13 cellular contexts compared by ENCODE assay signal in the genomic region with DNA sequence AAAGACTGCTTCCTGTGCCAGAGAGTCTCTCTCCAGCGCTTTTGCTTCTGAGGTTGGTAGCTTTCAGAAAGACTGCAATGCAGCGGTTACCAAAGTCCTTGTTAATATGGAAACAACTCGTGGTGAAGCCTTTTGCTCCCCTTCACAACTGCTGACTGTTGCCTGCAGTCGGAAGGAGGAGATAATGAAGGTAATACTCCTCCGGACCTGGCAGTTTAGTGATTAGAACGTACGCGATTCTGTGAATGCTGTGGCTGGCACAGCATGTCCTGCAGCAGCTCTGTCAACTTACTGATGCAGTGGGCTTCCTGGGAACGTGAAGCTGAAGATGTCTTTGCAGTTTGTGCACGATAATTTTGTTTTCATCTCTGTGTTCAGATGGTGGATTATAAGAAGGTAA. TPM values are rescaled to one million over a fixed set of nuclear protein-coding genes. Genes with fewer than 3 reads are reported as not detected.
A peak's percentile ranks its signal among the peaks of the same experiment; 100 is the strongest.
DNase-seq lines count a peak whose midpoint lies in the region; ATAC-seq and TF ChIP-seq lines count a peak whose summit lies in the region.
"Had no signal": no experiment of that assay in that cellular context is flagged by ENCODE, and none has a peak within 500 bp of the region (broad histone marks: within the 10 kb centered on the region; RNA-seq: fewer than 3 reads in every experiment).

No MANE protein-coding gene starts in this region.

- peaks cover 77% of the 10 kb centered on the region for H3K4me1 Mint-ChIP-seq in activated CD8-positive, alpha-beta memory T cell treated with anti-CD3 and anti-CD28 coated beads, Interleukin-2, amount 10 ng/mL, durations not matched to agents 7 days and 5 days
- peaks cover 71% of the 10 kb centered on the region for H3K4me1 Mint-ChIP-seq in glutamatergic neuron (ENCODE audit: low read depth, unreplicated experiment)
- H3K4me1 Mint-ChIP-seq in stimulated activated naive B cell treated with anti-CD40 and anti-IgM and Interleukin-4, amounts not matched to agents 10 μg/mL and 1 μg/mL and 100 μg/mL, for 72 hours: peaks cover 48 to 77% of the 10 kb centered on the region in 2 donors
- peaks cover 18% of the 10 kb centered on the region for H3K4me1 Mint-ChIP-seq in T-helper 2 cell treated with Interferon-gamma antibody and Interleukin-4, amounts not matched to agents 5 μg/mL and 100 μg/mL, for 36 hours (ENCODE audit: low read depth)
- H3K4me1 Mint-ChIP-seq in stimulated activated effector memory CD8-positive, alpha-beta T cell treated with anti-CD3 and anti-CD28 coated beads, Interleukin-12 subunit alpha, Interleukin-12 subunit beta, amount 100 ng/mL, for 72 hours: peaks cover 83% of the 10 kb centered on the region

- no peak for ATAC-seq in activated CD8-positive, alpha-beta memory T cell treated with anti-CD3 and anti-CD28 coated beads, Interleukin-2, amount 10 ng/mL, durations not matched to agents 7 days and 5 days
- no peak for ATAC-seq in stimulated activated naive B cell treated with anti-CD40 and anti-IgM and Interleukin-4, amounts not matched to agents 10 μg/mL and 1 μg/mL and 100 μg/mL, for 72 hours (replicated peaks)
- no peak for ATAC-seq in stimulated activated effector memory CD8-positive, alpha-beta T cell treated with anti-CD3 and anti-CD28 coated beads, Interleukin-12 subunit alpha, Interleukin-12 subunit beta, amount 100 ng/mL, for 72 hours
- no peak for ATAC-seq in GM21619 (IDR thresholded peaks at IDR 0.05; ENCODE audit: unreplicated experiment)
- ATAC-seq: gastroesophageal sphincter, psoas muscle had no signal

- no peak overlapping the region for H3K4me3 Mint-ChIP-seq in activated CD8-positive, alpha-beta memory T cell treated with anti-CD3 and anti-CD28 coated beads, Interleukin-2, amount 10 ng/mL, durations not matched to agents 7 days and 5 days
- peak overlapping the region; percentile 36 for H3K4me3 Mint-ChIP-seq in glutamatergic neuron (ENCODE audit: unreplicated experiment)
- no peak overlapping the region for H3K4me3 Mint-ChIP-seq in stimulated activated naive B cell treated with anti-CD40 and anti-IgM and Interleukin-4, amounts not matched to agents 10 μg/mL and 1 μg/mL and 100 μg/mL, for 72 hours
- no peak overlapping the region for H3K4me3 Mint-ChIP-seq in T-helper 2 cell treated with Interferon-gamma antibody and Interleukin-4, amounts not matched to agents 5 μg/mL and 100 μg/mL, for 36 hours
- H3K4me3 Mint-ChIP-seq in stimulated activated effector memory CD8-positive, alpha-beta T cell treated with anti-CD3 and anti-CD28 coated beads, Interleukin-12 subunit alpha, Interleukin-12 subunit beta, amount 100 ng/mL, for 72 hours: no peak overlapping the region

- H3K9me3 Mint-ChIP-seq in activated CD8-positive, alpha-beta memory T cell treated with anti-CD3 and anti-CD28 coated beads, Interleukin-2, amount 10 ng/mL, durations not matched to agents 7 days and 5 days (ENCODE audit: low read depth): no peaks in the 10 kb centered on the region
- H3K9me3 Mint-ChIP-seq in glutamatergic neuron (ENCODE audit: unreplicated experiment): peaks cover 13% of the 10 kb centered on the region
- no peaks in the 10 kb centered on the region for H3K9me3 Mint-ChIP-seq in stimulated activated naive B cell treated with anti-CD40 and anti-IgM and Interleukin-4, amounts not matched to agents 10 μg/mL and 1 μg/mL and 100 μg/mL, for 72 hours
- no peaks in the 10 kb centered on the region for H3K9me3 Mint-ChIP-seq in T-helper 2 cell treated with Interferon-gamma antibody and Interleukin-4, amounts not matched to agents 5 μg/mL and 100 μg/mL, for 36 hours
- H3K9me3 Mint-ChIP-seq in stimulated activated effector memory CD8-positive, alpha-beta T cell treated with anti-CD3 and anti-CD28 coated beads, Interleukin-12 subunit alpha, Interleukin-12 subunit beta, amount 100 ng/mL, for 72 hours: no peaks in the 10 kb centered on the region
- H3K9me3 Mint-ChIP-seq: immature natural killer cell had no signal

- no peaks in the 10 kb centered on the region for H3K27me3 Mint-ChIP-seq in activated CD8-positive, alpha-beta memory T cell treated with anti-CD3 and anti-CD28 coated beads, Interleukin-2, amount 10 ng/mL, durations not matched to agents 7 days and 5 days
- H3K27me3 Mint-ChIP-seq in glutamatergic neuron (ENCODE audit: unreplicated experiment): peaks cover 10% of the 10 kb centered on the region
- H3K27me3 Mint-ChIP-seq in stimulated activated naive B cell treated with anti-CD40 and anti-IgM and Interleukin-4, amounts not matched to agents 10 μg/mL and 1 μg/mL and 100 μg/mL, for 72 hours: no peaks in the 10 kb centered on the region
- no peaks in the 10 kb centered on the region for H3K27me3 Mint-ChIP-seq in T-helper 2 cell treated with Interferon-gamma antibody and Interleukin-4, amounts not matched to agents 5 μg/mL and 100 μg/mL, for 36 hours (ENCODE audit: low read depth)

- CTCF ChIA-PET in activated CD8-positive, alpha-beta memory T cell treated with anti-CD3 and anti-CD28 coated beads, Interleukin-2, amount 10 ng/mL, durations not matched to agents 7 days and 5 days (lab: Charles Lee): no interaction called here

- peak overlapping the region; percentile 38 for H3K27ac Mint-ChIP-seq in activated CD8-positive, alpha-beta memory T cell treated with anti-CD3 and anti-CD28 coated beads, Interleukin-2, amount 10 ng/mL, durations not matched to agents 7 days and 5 days
- peak overlapping the region; percentile 22 for H3K27ac Mint-ChIP-seq in glutamatergic neuron (ENCODE audit: unreplicated experiment)
- peak overlapping the region; percentile 14 for H3K27ac Mint-ChIP-seq in stimulated activated naive B cell treated with anti-CD40 and anti-IgM and Interleukin-4, amounts not matched to agents 10 μg/mL and 1 μg/mL and 100 μg/mL, for 72 hours
- no peak overlapping the region for H3K27ac Mint-ChIP-seq in T-helper 2 cell treated with Interferon-gamma antibody and Interleukin-4, amounts not matched to agents 5 μg/mL and 100 μg/mL, for 36 hours
- H3K27ac Mint-ChIP-seq in stimulated activated effector memory CD8-positive, alpha-beta T cell treated with anti-CD3 and anti-CD28 coated beads, Interleukin-12 subunit alpha, Interleukin-12 subunit beta, amount 100 ng/mL, for 72 hours: no peak overlapping the region

- TF ChIP-seq CTCF in glutamatergic neuron (IDR thresholded peaks at IDR 0.05; ENCODE audit: partially characterized antibody, unreplicated experiment): no peak

- peaks cover 20% of the 10 kb centered on the region for H3K36me3 Mint-ChIP-seq in activated CD8-positive, alpha-beta memory T cell treated with anti-CD3 and anti-CD28 coated beads, Interleukin-2, amount 10 ng/mL, durations not matched to agents 7 days and 5 days
- H3K36me3 Mint-ChIP-seq in glutamatergic neuron (ENCODE audit: unreplicated experiment): no peaks in the 10 kb centered on the region
- H3K36me3 Mint-ChIP-seq in stimulated activated naive B cell treated with anti-CD40 and anti-IgM and Interleukin-4, amounts not matched to agents 10 μg/mL and 1 μg/mL and 100 μg/mL, for 72 hours: peaks cover 29 to 34% of the 10 kb centered on the region in 2 donors
- H3K36me3 Mint-ChIP-seq in T-helper 2 cell treated with Interferon-gamma antibody and Interleukin-4, amounts not matched to agents 5 μg/mL and 100 μg/mL, for 36 hours (ENCODE audit: low read depth): peaks cover 17% of the 10 kb centered on the region
- peaks cover 62% of the 10 kb centered on the region for H3K36me3 Mint-ChIP-seq in stimulated activated effector memory CD8-positive, alpha-beta T cell treated with anti-CD3 and anti-CD28 coated beads, Interleukin-12 subunit alpha, Interleukin-12 subunit beta, amount 100 ng/mL, for 72 hours

- no peak for DNase-seq in activated CD8-positive, alpha-beta memory T cell treated with anti-CD3 and anti-CD28 coated beads, Interleukin-2, amount 10 ng/mL, durations not matched to agents 7 days and 5 days
- no peak for DNase-seq in activated CD8-positive, alpha-beta memory T cell treated with anti-CD3 and anti-CD28 coated beads, Interleukin-2, amount 50 U/mL, for 48 hours
- DNase-seq in NCI-H2227 treated with DMSO at 0.1 percent for 48 hours (lab: John Stamatoyannopoulos, UW) (peak; percentile 13), glutamatergic neuron (no peak)
- no peak for DNase-seq in stimulated activated naive B cell treated with anti-CD40 and anti-IgM and Interleukin-4, amounts not matched to agents 10 μg/mL and 1 μg/mL and 100 μg/mL, for 72 hours
- no peak for DNase-seq in T-helper 2 cell treated with Interferon-gamma antibody and Interleukin-4, amounts not matched to agents 5 μg/mL and 100 μg/mL, for 36 hours (ENCODE audit: low spot score)
- no peak for DNase-seq in stimulated activated effector memory CD8-positive, alpha-beta T cell treated with anti-CD3 and anti-CD28 coated beads, Interleukin-12 subunit alpha, Interleukin-12 subunit beta, amount 100 ng/mL, for 72 hours (ENCODE audit: low spot score in 2 of 2)
- DNase-seq: activated CD4-positive, CD25-positive, alpha-beta regulatory T cell; DMS53; immature natural killer cell; psoas muscle had no signal

RNA-seq across cellular contexts. Expression of gene TRAF3, which starts 51.0 kb away (rescaled TPM):
- 10 to 100 TPM; 49.5 to 78.1 TPM for total RNA-seq in activated CD8-positive, alpha-beta memory T cell treated with anti-CD3 and anti-CD28 coated beads, Interleukin-2, amount 10 ng/mL, durations not matched to agents 7 days and 5 days
- total RNA-seq in glutamatergic neuron (ENCODE audit: unreplicated experiment): 16.7 TPM

Comparison
In these comparisons a context has a peak if more than half of its experiments do, and no peak if none do; other contexts are left out.
1. H3K27ac Mint-ChIP-seq: peak in activated CD8-positive, alpha-beta memory T cell treated with anti-CD3 and anti-CD28 coated beads, Interleukin-2, amount 10 ng/mL, durations not matched to agents 7 days and 5 days (single experiment), glutamatergic neuron (single experiment) and stimulated activated naive B cell treated with anti-CD40 and anti-IgM and Interleukin-4, amounts not matched to agents 10 μg/mL and 1 μg/mL and 100 μg/mL, for 72 hours (single experiment); none in T-helper 2 cell treated with Interferon-gamma antibody and Interleukin-4, amounts not matched to agents 5 μg/mL and 100 μg/mL, for 36 hours (single experiment) and stimulated activated effector memory CD8-positive, alpha-beta T cell treated with anti-CD3 and anti-CD28 coated beads, Interleukin-12 subunit alpha, Interleukin-12 subunit beta, amount 100 ng/mL, for 72 hours (single experiment).